In the genomic region with DNA sequence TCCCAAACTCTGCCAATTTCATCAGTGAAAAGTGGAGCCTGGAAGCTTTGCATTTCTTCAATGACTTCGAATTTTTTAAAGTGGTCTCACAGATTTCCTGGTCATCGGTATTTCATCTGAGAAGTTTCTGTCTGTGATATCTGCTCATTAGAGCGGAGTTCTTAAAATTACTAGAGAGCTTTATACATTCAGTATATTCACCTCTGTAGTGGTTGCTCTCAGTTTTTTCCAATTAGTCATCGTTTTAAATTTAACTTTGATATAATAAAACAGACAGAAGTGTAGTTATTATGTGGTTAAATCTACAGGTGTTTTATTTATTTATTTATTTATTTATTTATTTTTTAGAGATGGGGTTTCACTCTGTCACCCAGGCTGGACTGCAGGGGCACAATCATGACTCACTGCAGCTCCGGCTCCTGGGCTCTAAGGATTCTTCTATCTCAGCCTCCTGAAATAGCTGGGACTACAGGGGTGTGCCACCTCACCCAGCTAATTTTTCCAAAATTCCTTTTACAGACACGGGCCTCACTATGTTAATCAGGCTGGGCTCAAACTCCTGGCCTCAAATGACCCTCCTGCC, we compare ENCODE assay signal across 1 cellular context.
A peak's percentile ranks its signal among the peaks of the same experiment; 100 is the strongest.
TF ChIP-seq lines count a peak whose summit lies in the region.

No MANE protein-coding gene starts in this region.

TF ChIP-seq in HEK293, 187 proteins besides CTCF, POLR2A, EP300 and RAD21 (continued from another document and continues in another):
- no peak for TF ChIP-seq ZFP41 (tag by site-specific recombination; IDR thresholded peaks at IDR 0.05; ENCODE audit: borderline replicate concordance)
- TF ChIP-seq ZBTB1 (tag by site-specific recombination; IDR thresholded peaks at IDR 0.05), result no peak
- peak; percentile 81 for TF ChIP-seq ZNF623 (tag by site-specific recombination; IDR thresholded peaks at IDR 0.05)
- TF ChIP-seq PRDM2 (tag by site-specific recombination; IDR thresholded peaks at IDR 0.05; ENCODE audit: borderline replicate concordance), result no peak
- peak; percentile 93 for TF ChIP-seq ZNF560 (tag by site-specific recombination; IDR thresholded peaks at IDR 0.05; ENCODE audit: borderline replicate concordance)
- TF ChIP-seq ZNF521 (tag by site-specific recombination; IDR thresholded peaks at IDR 0.05), result no peak
- TF ChIP-seq ZNF785 (tag by site-specific recombination; IDR thresholded peaks at IDR 0.05), result no peak
- no peak for TF ChIP-seq ZNF513 (tag by site-specific recombination; IDR thresholded peaks at IDR 0.05)
- TF ChIP-seq SCRT1 (tag by site-specific recombination; IDR thresholded peaks at IDR 0.05; ENCODE audit: borderline replicate concordance), result no peak
- no peak for TF ChIP-seq ZNF701 (tag by site-specific recombination; IDR thresholded peaks at IDR 0.05)
- TF ChIP-seq PATZ1 (tag by site-specific recombination; IDR thresholded peaks at IDR 0.05), result no peak
- no peak for TF ChIP-seq GFI1B (tag by site-specific recombination; IDR thresholded peaks at IDR 0.05)
- TF ChIP-seq ZBTB8A (tag by site-specific recombination; IDR thresholded peaks at IDR 0.05), result peak; percentile 64; the same call in 1 of the 2 replicates
- peak; percentile 71 for TF ChIP-seq SCRT2 (tag by site-specific recombination; IDR thresholded peaks at IDR 0.05)
- no peak for TF ChIP-seq ZFHX2 (tag by site-specific recombination; conservative IDR thresholded peaks at IDR 0.05)
- TF ChIP-seq KLF8 (tag by site-specific recombination; IDR thresholded peaks at IDR 0.05), result no peak
- no peak for TF ChIP-seq ZNF274 (IDR thresholded peaks at IDR 0.05; ENCODE audit: low read length)
- no peak for TF ChIP-seq ZNF274 (tag by site-specific recombination; IDR thresholded peaks at IDR 0.05; ENCODE audit: borderline replicate concordance)
- TF ChIP-seq ZNF426 (tag by site-specific recombination; IDR thresholded peaks at IDR 0.05), result peak; percentile 88
- TF ChIP-seq ZNF48 (tag by site-specific recombination; IDR thresholded peaks at IDR 0.05), result no peak
- TF ChIP-seq ZNF660 (tag by site-specific recombination; IDR thresholded peaks at IDR 0.05), result no peak
- TF ChIP-seq ZNF350 (tag by site-specific recombination; IDR thresholded peaks at IDR 0.05), result no peak
- TF ChIP-seq, protein P1, sequence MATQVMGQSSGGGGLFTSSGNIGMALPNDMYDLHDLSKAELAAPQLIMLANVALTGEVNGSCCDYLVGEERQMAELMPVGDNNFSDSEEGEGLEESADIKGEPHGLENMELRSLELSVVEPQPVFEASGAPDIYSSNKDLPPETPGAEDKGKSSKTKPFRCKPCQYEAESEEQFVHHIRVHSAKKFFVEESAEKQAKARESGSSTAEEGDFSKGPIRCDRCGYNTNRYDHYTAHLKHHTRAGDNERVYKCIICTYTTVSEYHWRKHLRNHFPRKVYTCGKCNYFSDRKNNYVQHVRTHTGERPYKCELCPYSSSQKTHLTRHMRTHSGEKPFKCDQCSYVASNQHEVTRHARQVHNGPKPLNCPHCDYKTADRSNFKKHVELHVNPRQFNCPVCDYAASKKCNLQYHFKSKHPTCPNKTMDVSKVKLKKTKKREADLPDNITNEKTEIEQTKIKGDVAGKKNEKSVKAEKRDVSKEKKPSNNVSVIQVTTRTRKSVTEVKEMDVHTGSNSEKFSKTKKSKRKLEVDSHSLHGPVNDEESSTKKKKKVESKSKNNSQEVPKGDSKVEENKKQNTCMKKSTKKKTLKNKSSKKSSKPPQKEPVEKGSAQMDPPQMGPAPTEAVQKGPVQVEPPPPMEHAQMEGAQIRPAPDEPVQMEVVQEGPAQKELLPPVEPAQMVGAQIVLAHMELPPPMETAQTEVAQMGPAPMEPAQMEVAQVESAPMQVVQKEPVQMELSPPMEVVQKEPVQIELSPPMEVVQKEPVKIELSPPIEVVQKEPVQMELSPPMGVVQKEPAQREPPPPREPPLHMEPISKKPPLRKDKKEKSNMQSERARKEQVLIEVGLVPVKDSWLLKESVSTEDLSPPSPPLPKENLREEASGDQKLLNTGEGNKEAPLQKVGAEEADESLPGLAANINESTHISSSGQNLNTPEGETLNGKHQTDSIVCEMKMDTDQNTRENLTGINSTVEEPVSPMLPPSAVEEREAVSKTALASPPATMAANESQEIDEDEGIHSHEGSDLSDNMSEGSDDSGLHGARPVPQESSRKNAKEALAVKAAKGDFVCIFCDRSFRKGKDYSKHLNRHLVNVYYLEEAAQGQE (tag by site-specific recombination; IDR thresholded peaks at IDR 0.05), result peak; percentile 65
- TF ChIP-seq, protein P2, sequence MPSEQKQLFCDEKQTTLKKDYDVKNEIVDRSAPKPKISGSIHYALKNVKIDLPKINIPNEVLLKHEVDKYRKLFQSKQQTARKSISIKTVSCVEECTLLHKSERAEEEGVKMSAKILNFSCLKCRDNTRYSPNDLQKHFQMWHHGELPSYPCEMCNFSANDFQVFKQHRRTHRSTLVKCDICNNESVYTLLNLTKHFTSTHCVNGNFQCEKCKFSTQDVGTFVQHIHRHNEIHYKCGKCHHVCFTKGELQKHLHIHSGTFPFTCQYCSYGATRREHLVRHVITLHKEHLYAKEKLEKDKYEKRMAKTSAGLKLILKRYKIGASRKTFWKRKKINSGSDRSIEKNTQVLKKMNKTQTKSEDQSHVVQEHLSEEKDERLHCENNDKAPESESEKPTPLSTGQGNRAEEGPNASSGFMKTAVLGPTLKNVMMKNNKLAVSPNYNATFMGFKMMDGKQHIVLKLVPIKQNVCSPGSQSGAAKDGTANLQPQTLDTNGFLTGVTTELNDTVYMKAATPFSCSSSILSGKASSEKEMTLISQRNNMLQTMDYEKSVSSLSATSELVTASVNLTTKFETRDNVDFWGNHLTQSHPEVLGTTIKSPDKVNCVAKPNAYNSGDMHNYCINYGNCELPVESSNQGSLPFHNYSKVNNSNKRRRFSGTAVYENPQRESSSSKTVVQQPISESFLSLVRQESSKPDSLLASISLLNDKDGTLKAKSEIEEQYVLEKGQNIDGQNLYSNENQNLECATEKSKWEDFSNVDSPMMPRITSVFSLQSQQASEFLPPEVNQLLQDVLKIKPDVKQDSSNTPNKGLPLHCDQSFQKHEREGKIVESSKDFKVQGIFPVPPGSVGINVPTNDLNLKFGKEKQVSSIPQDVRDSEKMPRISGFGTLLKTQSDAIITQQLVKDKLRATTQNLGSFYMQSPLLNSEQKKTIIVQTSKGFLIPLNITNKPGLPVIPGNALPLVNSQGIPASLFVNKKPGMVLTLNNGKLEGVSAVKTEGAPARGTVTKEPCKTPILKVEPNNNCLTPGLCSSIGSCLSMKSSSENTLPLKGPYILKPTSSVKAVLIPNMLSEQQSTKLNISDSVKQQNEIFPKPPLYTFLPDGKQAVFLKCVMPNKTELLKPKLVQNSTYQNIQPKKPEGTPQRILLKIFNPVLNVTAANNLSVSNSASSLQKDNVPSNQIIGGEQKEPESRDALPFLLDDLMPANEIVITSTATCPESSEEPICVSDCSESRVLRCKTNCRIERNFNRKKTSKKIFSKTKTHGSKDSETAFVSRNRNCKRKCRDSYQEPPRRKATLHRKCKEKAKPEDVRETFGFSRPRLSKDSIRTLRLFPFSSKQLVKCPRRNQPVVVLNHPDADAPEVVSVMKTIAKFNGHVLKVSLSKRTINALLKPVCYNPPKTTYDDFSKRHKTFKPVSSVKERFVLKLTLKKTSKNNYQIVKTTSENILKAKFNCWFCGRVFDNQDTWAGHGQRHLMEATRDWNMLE (tag by site-specific recombination; conservative IDR thresholded peaks at IDR 0.05; ENCODE audit: low read depth), result peak; percentile 95
- TF ChIP-seq GLIS2 (tag by site-specific recombination; IDR thresholded peaks at IDR 0.05), result no peak
- peak; percentile 57 for TF ChIP-seq ZNF510 (tag by site-specific recombination; IDR thresholded peaks at IDR 0.05; ENCODE audit: insufficient replicate concordance)
- TF ChIP-seq ZNF776 (tag by site-specific recombination; IDR thresholded peaks at IDR 0.05; ENCODE audit: borderline replicate concordance), result no peak
- TF ChIP-seq TSHZ1 (tag by site-specific recombination; IDR thresholded peaks at IDR 0.05; ENCODE audit: borderline replicate concordance), result no peak
